In the genomic region with DNA sequence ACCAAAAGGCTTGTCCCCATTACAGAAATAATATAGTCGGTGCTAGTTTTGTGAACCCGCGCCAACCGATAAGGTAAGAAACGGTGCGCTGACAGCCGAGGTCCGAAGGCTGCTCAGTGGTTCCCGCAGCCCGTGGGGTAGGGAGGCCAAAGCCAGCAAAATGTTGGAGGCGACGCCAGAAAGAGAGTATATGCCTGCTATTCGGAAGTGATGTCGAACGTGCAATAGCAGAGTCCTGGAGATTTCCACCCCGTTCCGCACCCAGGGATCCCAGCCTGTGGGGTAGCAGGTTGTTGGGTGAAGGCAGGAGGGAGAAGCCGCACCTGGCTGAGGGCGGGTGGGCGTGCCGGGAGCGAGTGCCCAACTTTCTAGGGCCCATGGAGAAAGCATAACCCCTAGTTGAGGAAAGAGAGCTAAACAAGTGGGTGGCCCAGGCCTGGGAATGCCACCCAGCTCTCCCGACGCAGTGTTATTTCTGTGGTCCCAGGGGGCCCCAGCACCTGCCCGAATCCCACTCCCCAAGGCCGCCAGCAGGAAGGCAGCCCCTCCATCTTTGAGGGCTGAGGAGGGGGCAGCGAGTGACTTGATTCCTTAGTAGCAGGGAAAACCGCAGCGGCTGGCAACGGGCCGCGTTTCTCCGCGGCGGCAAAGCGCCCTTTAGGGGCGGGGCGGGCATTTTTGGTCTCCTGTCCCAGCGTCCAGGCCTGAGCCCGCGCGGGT, we compare ENCODE assay signal across 28 cellular contexts. TPM values are rescaled to one million over a fixed set of nuclear protein-coding genes. Genes with fewer than 3 reads are reported as not detected.
DNase-seq lines count a peak whose midpoint lies in the region; ATAC-seq, FAIRE-seq and TF ChIP-seq lines count a peak whose summit lies in the region.
"Had no signal": no experiment of that assay in that cellular context is flagged by ENCODE, and none has a peak within 500 bp of the region (broad histone marks: within the 10 kb centered on the region; RNA-seq: fewer than 3 reads in every experiment).

No MANE protein-coding gene starts in this region.

- DNase-seq in activated naive CD4-positive, alpha-beta T cell treated with anti-CD3 and anti-CD28 coated beads, Interleukin-2, amount 10 ng/mL, durations not matched to agents 7 days and 5 days, result no peak
- DNase-seq in activated naive CD4-positive, alpha-beta T cell treated with Interleukin-2 at 50 U/mL for 16 hours, result no peak
- DNase-seq in kidney (peak; percentile 67), stomach (peak; percentile 43), DMS 273 (lab: John Stamatoyannopoulos, UW; ENCODE audit: unreplicated experiment) (no peak)
- DNase-seq in activated T-cell treated with anti-CD3 and anti-CD28 coated beads, Interleukin-2, amount 50 U/mL, for 4 hours, result no peak
- no peak for DNase-seq in stimulated activated CD4-positive, alpha-beta T cell treated with anti-CD3 and anti-CD28 coated beads, Interleukin-4, amount 100 ng/mL, for 24 hours
- DNase-seq: activated CD4-positive, alpha-beta T cell treated with anti-CD3 and anti-CD28 coated beads for 36 hours; activated naive CD8-positive, alpha-beta T cell treated with anti-CD3 and anti-CD28 coated beads, Interleukin-2, amount 50 U/mL, for 24 hours; Calu3; GF-D8; NCI-H2081; NCI-H510A treated with DMSO at 0.1 percent for 48 hours; spleen; testis had no signal

- H3K9me3 ChIP-seq in kidney (ENCODE audit: control insufficient read depth in 1 of 2, low read length in 2 of 2) (no peaks in the 10 kb centered on the region), stomach (no peaks in the 10 kb centered on the region)
- H3K9me3 ChIP-seq: esophagus muscularis mucosa, spleen, testis had no signal

- no peak overlapping the region for H3K4me3 Mint-ChIP-seq in activated naive CD4-positive, alpha-beta T cell treated with anti-CD3 and anti-CD28 coated beads, Interleukin-2, amount 10 ng/mL, durations not matched to agents 7 days and 5 days
- H3K4me3 Mint-ChIP-seq in activated T-cell treated with anti-CD3 and anti-CD28 coated beads, Interleukin-2, amount 50 U/mL, for 4 hours, result no peak overlapping the region
- H3K4me3 Mint-ChIP-seq: activated CD4-positive, alpha-beta T cell treated with anti-CD3 and anti-CD28 coated beads for 36 hours; activated naive CD8-positive, alpha-beta T cell treated with anti-CD3 and anti-CD28 coated beads, Interleukin-2, amount 50 U/mL, for 24 hours; mesothelial cell of epicardium; nephron had no signal

- no peak for TF ChIP-seq CTCF in kidney (IDR thresholded peaks at IDR 0.05; ENCODE audit: borderline replicate concordance, extremely low read depth, insufficient read depth)
- no peak for TF ChIP-seq CTCF in stomach (IDR thresholded peaks at IDR 0.05)

- no peaks in the 10 kb centered on the region for H3K9me3 Mint-ChIP-seq in activated naive CD4-positive, alpha-beta T cell treated with anti-CD3 and anti-CD28 coated beads, Interleukin-2, amount 10 ng/mL, durations not matched to agents 7 days and 5 days
- H3K9me3 Mint-ChIP-seq in activated T-cell treated with anti-CD3 and anti-CD28 coated beads, Interleukin-2, amount 50 U/mL, for 4 hours, result no peaks in the 10 kb centered on the region
- H3K9me3 Mint-ChIP-seq: activated T-helper 2 cell treated with anti-CD3 and anti-CD28 coated beads, Interferon-gamma antibody, Interleukin-2, Interleukin-4, amounts not matched to agents 10 μg/mL and 5 μg/mL and 100 μg/mL, durations not matched to agents 14 hours and 24 hours and 36 hours; mesothelial cell of epicardium had no signal

- no peak overlapping the region for H3K4me3 ChIP-seq in kidney (ENCODE audit: low read length in 2 of 2)
- H3K4me3 ChIP-seq in stomach, result peak overlapping the region in 1 of 4 donors; percentile 17
- H3K4me3 ChIP-seq: BLaER1, cardiac muscle cell, esophagus muscularis mucosa, GM12878, K562, testis had no signal

- no peaks in the 10 kb centered on the region for H3K36me3 ChIP-seq in kidney (ENCODE audit: control insufficient read depth in 1 of 2, insufficient read depth in 2 of 2, low read length in 2 of 2)
- H3K36me3 ChIP-seq in stomach, result no peaks in the 10 kb centered on the region
- H3K36me3 ChIP-seq: BLaER1, cardiac muscle cell, esophagus muscularis mucosa, spleen had no signal

- no peak overlapping the region for H3K9ac ChIP-seq in kidney (ENCODE audit: low read length in 2 of 2)
- H3K9ac ChIP-seq: BLaER1 had no signal

- H3K4me1 ChIP-seq in kidney (ENCODE audit: control insufficient read depth in 1 of 2, insufficient read depth in 1 of 2, low read depth in 1 of 2, low read length in 2 of 2), result no peaks in the 10 kb centered on the region
- peaks cover 0 to 42% (median 22%) of the 10 kb centered on the region in 4 donors for H3K4me1 ChIP-seq in stomach
- H3K4me1 ChIP-seq: BLaER1 had no signal

- H3K4me1 Mint-ChIP-seq in activated naive CD4-positive, alpha-beta T cell treated with anti-CD3 and anti-CD28 coated beads, Interleukin-2, amount 10 ng/mL, durations not matched to agents 7 days and 5 days, result peaks cover 26% of the 10 kb centered on the region
- H3K4me1 Mint-ChIP-seq in activated T-cell treated with anti-CD3 and anti-CD28 coated beads, Interleukin-2, amount 50 U/mL, for 4 hours (ENCODE audit: low read depth), result peaks cover 14% of the 10 kb centered on the region

- CTCF ChIA-PET in activated naive CD4-positive, alpha-beta T cell treated with anti-CD3 and anti-CD28 coated beads, Interleukin-2, amount 10 ng/mL, durations not matched to agents 7 days and 5 days (lab: Charles Lee), result interaction anchor here (0.8 kb wide), 1 partner anchor 21 kb away, joined by 3 read pairs; no protein-coding TSS in a partner anchor

- ATAC-seq in activated T-cell treated with anti-CD3 and anti-CD28 coated beads, Interleukin-2, amount 50 U/mL, for 4 hours, result no peak
- ATAC-seq: activated CD4-positive, alpha-beta T cell treated with anti-CD3 and anti-CD28 coated beads for 36 hours; activated naive CD8-positive, alpha-beta T cell treated with anti-CD3 and anti-CD28 coated beads, Interleukin-2, amount 50 U/mL, for 24 hours; GM12878; HCT116; K562 had no signal

- TF ChIP-seq EP300 in stomach (IDR thresholded peaks at IDR 0.05), result no peak

- peaks cover 72% of the 10 kb centered on the region for H3K27me3 Mint-ChIP-seq in activated naive CD4-positive, alpha-beta T cell treated with anti-CD3 and anti-CD28 coated beads, Interleukin-2, amount 10 ng/mL, durations not matched to agents 7 days and 5 days
- H3K27me3 Mint-ChIP-seq in activated T-cell treated with anti-CD3 and anti-CD28 coated beads, Interleukin-2, amount 50 U/mL, for 4 hours (ENCODE audit: low read depth), result peaks cover 85% of the 10 kb centered on the region

- no peak for TF ChIP-seq POLR2A in stomach (IDR thresholded peaks at IDR 0.05)

- H3K27ac Mint-ChIP-seq in activated naive CD4-positive, alpha-beta T cell treated with anti-CD3 and anti-CD28 coated beads, Interleukin-2, amount 10 ng/mL, durations not matched to agents 7 days and 5 days, result peak overlapping the region; percentile 76
- H3K27ac Mint-ChIP-seq: activated CD4-positive, alpha-beta T cell treated with anti-CD3 and anti-CD28 coated beads for 36 hours; activated naive CD8-positive, alpha-beta T cell treated with anti-CD3 and anti-CD28 coated beads, Interleukin-2, amount 50 U/mL, for 24 hours; activated T-helper 2 cell treated with anti-CD3 and anti-CD28 coated beads, Interferon-gamma antibody, Interleukin-2, Interleukin-4, amounts not matched to agents 10 μg/mL and 5 μg/mL and 100 μg/mL, durations not matched to agents 14 hours and 24 hours and 36 hours; mesothelial cell of epicardium; nephron had no signal

- peaks cover 25 to 100% (median 69%) of the 10 kb centered on the region in 3 donors for H3K27me3 ChIP-seq in stomach

- no peak for FAIRE-seq in kidney (lab: Jason Lieb, UNC)
- FAIRE-seq: K562, TTC549 had no signal

- H3K36me3 Mint-ChIP-seq in activated naive CD4-positive, alpha-beta T cell treated with anti-CD3 and anti-CD28 coated beads, Interleukin-2, amount 10 ng/mL, durations not matched to agents 7 days and 5 days, result peaks cover 8% of the 10 kb centered on the region
- no peaks in the 10 kb centered on the region for H3K36me3 Mint-ChIP-seq in activated T-cell treated with anti-CD3 and anti-CD28 coated beads, Interleukin-2, amount 50 U/mL, for 4 hours (ENCODE audit: insufficient read depth)
- H3K36me3 Mint-ChIP-seq: mesothelial cell of epicardium had no signal

- intact Hi-C loops in kidney (cut with DNase I), result no loop called here
- intact Hi-C loops in stomach (cut with DNase I; ENCODE audit: low total_unique reads), result loop anchor here (10.0 kb wide), 1 partner anchor 911 kb away; no protein-coding TSS in a partner anchor

- peak overlapping the region; percentile 96 for H3K27ac ChIP-seq in cingulate gyrus (ENCODE audit: low read depth, low read length)
- H3K27ac ChIP-seq in kidney (ENCODE audit: low read depth in 2 of 2, low read length in 2 of 2), result no peak overlapping the region
- H3K27ac ChIP-seq in stomach, result no peak overlapping the region
- H3K27ac ChIP-seq: BLaER1, cardiac muscle cell, esophagus muscularis mucosa, RWPE1, spleen, testis had no signal

- WGBS in stomach, 5 donors, result 20 to 50% (median 46%) methylated on average over 36 to 42 of the region's 42 CpGs

RNA-seq across cellular contexts. Expression of a gene that starts 7.9 kb away (rescaled TPM):
- total RNA-seq in kidney (0.13 TPM), stomach (10 to 100 TPM in 2 of 5 donors, 1 to 10 TPM in 2, not detected in 1; 4.1 to 16.5 (median 10.6) TPM)
- polyA plus RNA-seq in kidney (ENCODE audit: insufficient read depth, low read depth, low replicate concordance) (not detected), stomach (10 to 100 TPM in 1 of 3 donors, 1 to 10 TPM in 2; 6.1 to 26.9 (median 8.1) TPM)
- total RNA-seq in activated T-cell treated with anti-CD3 and anti-CD28 coated beads, Interleukin-2, amount 50 U/mL, for 4 hours, result under 1 TPM in 1 of 3 donors, not detected in 2; 0.08 TPM
- total RNA-seq: activated CD4-positive, alpha-beta T cell treated with anti-CD3 and anti-CD28 coated beads for 36 hours; activated T-helper 2 cell treated with anti-CD3 and anti-CD28 coated beads, Interferon-gamma antibody, Interleukin-2, Interleukin-4, amounts not matched to agents 10 μg/mL and 5 μg/mL and 100 μg/mL, durations not matched to agents 14 hours and 24 hours and 36 hours; kidney epithelial cell; mesothelial cell of epicardium had no signal
- polyA plus RNA-seq: cardiac muscle cell, K562 had no signal

Comparison
In these comparisons a context has a peak if more than half of its experiments do, and no peak if none do; other contexts are left out.
1. DNase-seq: peak in kidney (single experiment) and stomach (single experiment); none in activated naive CD4-positive, alpha-beta T cell treated with anti-CD3 and anti-CD28 coated beads, Interleukin-2, amount 10 ng/mL, durations not matched to agents 7 days and 5 days (single experiment), activated naive CD4-positive, alpha-beta T cell treated with Interleukin-2 at 50 U/mL for 16 hours (single experiment), DMS 273 (single experiment), activated T-cell treated with anti-CD3 and anti-CD28 coated beads, Interleukin-2, amount 50 U/mL, for 4 hours (single experiment) and stimulated activated CD4-positive, alpha-beta T cell treated with anti-CD3 and anti-CD28 coated beads, Interleukin-4, amount 100 ng/mL, for 24 hours (single experiment).